Comparison of ENCODE assay signal across 9 cellular contexts in genomic region chr9:22030101-22030598, GRCh38. TPM values are rescaled to one million over a fixed set of nuclear protein-coding genes. Genes with fewer than 3 reads are reported as not detected.
DNase-seq lines count a peak whose midpoint lies in the region; ATAC-seq and TF ChIP-seq lines count a peak whose summit lies in the region.
"Had no signal": no experiment of that assay in that cellular context is flagged by ENCODE, and none has a peak within 500 bp of the region (broad histone marks: within the 10 kb centered on the region; RNA-seq: fewer than 3 reads in every experiment).

No MANE protein-coding gene starts in this region.

- H3K27me3 Mint-ChIP-seq in T-cell = no peaks in the 10 kb centered on the region

- DNase-seq in M059J (ENCODE audit: low read depth) (peak; percentile 88), fibroblast of the aortic adventitia (ENCODE audit: low read depth) (peak; percentile 77), T-cell (no peak), NCI-H2227 (lab: John Stamatoyannopoulos, UW; ENCODE audit: unreplicated experiment) (no peak), HuH-7 (ENCODE audit: low spot score) (no peak), mesenteric fat pad (ENCODE audit: low spot score) (no peak)
- DNase-seq: DND-41 had no signal

- peak overlapping the region in 10 of 11 experiments; percentile 7 to 71 (median 49); a peak in 17 of 22 replicates for H3K27ac ChIP-seq in BLaER1 treated with 17β-estradiol and CSF1 and Interleukin-3, amounts not matched to agents 10 nM and 100 nM

- peaks cover 0 to 62% (median 17%) of the 10 kb centered on the region in 10 experiments; a peak in 15 of 20 replicates for H3K4me1 ChIP-seq in BLaER1 treated with 17β-estradiol and CSF1 and Interleukin-3, amounts not matched to agents 10 nM and 100 nM

- CTCF ChIA-PET in T-cell (lab: Charles Lee) = no interaction called here

- H3K4me2 ChIP-seq in BLaER1 treated with 17β-estradiol and CSF1 and Interleukin-3, amounts not matched to agents 10 nM and 100 nM = peak overlapping the region in 9 of 11 experiments; percentile 18 to 82 (median 48); a peak in 12 of 22 replicates

- no peaks in the 10 kb centered on the region for H3K9me3 Mint-ChIP-seq in T-cell

- peaks cover 0 to 5% (median 0%) of the 10 kb centered on the region in 11 experiments; a peak in 1 of 22 replicates for H3K9me3 ChIP-seq in BLaER1 treated with 17β-estradiol and CSF1 and Interleukin-3, amounts not matched to agents 10 nM and 100 nM (replicated peaks in 1 of 11)

- no peak overlapping the region for H3K27ac Mint-ChIP-seq in T-cell

- no peak overlapping the region for H3K4me3 ChIP-seq in BLaER1 treated with 17β-estradiol and CSF1 and Interleukin-3, amounts not matched to agents 10 nM and 100 nM
- no peak overlapping the region for H3K4me3 ChIP-seq in fibroblast of the aortic adventitia (ENCODE audit: low read depth, low read length)

- TF ChIP-seq CTCF in fibroblast of the aortic adventitia (IDR thresholded peaks at IDR 0.05; ENCODE audit: insufficient read depth, low read length) = no peak

- H3K4me3 Mint-ChIP-seq in T-cell = no peak overlapping the region

- H3K36me3 Mint-ChIP-seq in T-cell = no peaks in the 10 kb centered on the region

- no peaks in the 10 kb centered on the region for H4K20me1 ChIP-seq in BLaER1 treated with 17β-estradiol and CSF1 and Interleukin-3, amounts not matched to agents 10 nM and 100 nM

- H3K9ac ChIP-seq in BLaER1 treated with 17β-estradiol and CSF1 and Interleukin-3, amounts not matched to agents 10 nM and 100 nM = peak overlapping the region in 2 of 11 experiments; percentile 13 to 19; a peak in 2 of 22 replicates

- peaks cover 0 to 5% (median 0%) of the 10 kb centered on the region in 3 donors for H3K4me1 Mint-ChIP-seq in T-cell

- POLR2A ChIA-PET in T-cell (lab: Charles Lee) = no interaction called here

- ATAC-seq in GM21786 (IDR thresholded peaks at IDR 0.05; ENCODE audit: unreplicated experiment) = peak; percentile 89
- no peak for ATAC-seq in T-cell (replicated peaks in 1 of 4)

- H3K27me3 ChIP-seq in BLaER1 treated with 17β-estradiol and CSF1 and Interleukin-3, amounts not matched to agents 10 nM and 100 nM = no peaks in the 10 kb centered on the region

- H3K36me3 ChIP-seq in BLaER1 treated with 17β-estradiol and CSF1 and Interleukin-3, amounts not matched to agents 10 nM and 100 nM = 0 out of 22 replicates have a peak, but pooled peaks cover 0 to 9% (median 0%) of the 10 kb centered on the region in 11 experiments

RNA-seq across cellular contexts. Expression of gene CDKN2B, which starts 21.0 kb away (rescaled TPM):
- 11.5 and 24.1 TPM in 2 replicates for total RNA-seq in M059J (2014; rRNA removed; shearing (Covaris generic))
- 16.0 and 35.8 TPM in 2 replicates for total RNA-seq in fibroblast of the aortic adventitia (ENCODE audit: low replicate concordance)
- 1 to 10 TPM in 3 of 5 donors, under 1 TPM in 2; 0.33 to 4.4 (median 1.4) TPM for total RNA-seq in T-cell
- total RNA-seq in mesenteric fat pad = 68.7 TPM

RNA-seq across cellular contexts. Expression of gene CDKN2B-AS1, which starts 35.6 kb away (rescaled TPM):
- total RNA-seq in M059J (2014; rRNA removed; shearing (Covaris generic)) = 9.2 and 14.5 TPM in 2 replicates
- 6.4 and 12.9 TPM in 2 replicates for total RNA-seq in fibroblast of the aortic adventitia (ENCODE audit: low replicate concordance)
- 1 to 10 TPM; 1.1 to 1.5 (median 1.4) TPM for total RNA-seq in T-cell
- 0.64 TPM for total RNA-seq in mesenteric fat pad

RNA-seq across cellular contexts. Expression of gene CDKN2A, which starts 36.0 kb away (rescaled TPM):
- total RNA-seq in M059J (2014; rRNA removed; shearing (Covaris generic)) = 594 and 597 TPM in 2 replicates
- total RNA-seq in fibroblast of the aortic adventitia (ENCODE audit: low replicate concordance) (21.8 and 59.9 TPM in 2 replicates), T-cell (1 to 10 TPM; 3.6 to 9.3 (median 4.6) TPM), mesenteric fat pad (4.2 TPM)

Comparison
In these comparisons a context has a peak if more than half of its experiments do, and no peak if none do; other contexts are left out.
1. DNase-seq: peak in M059J (single experiment) and fibroblast of the aortic adventitia (single experiment); none in T-cell (0 of 34), NCI-H2227 (single experiment), HuH-7 (single experiment) and mesenteric fat pad (single experiment).